ENCODE assay signal across 41 cellular contexts in the genomic region with DNA sequence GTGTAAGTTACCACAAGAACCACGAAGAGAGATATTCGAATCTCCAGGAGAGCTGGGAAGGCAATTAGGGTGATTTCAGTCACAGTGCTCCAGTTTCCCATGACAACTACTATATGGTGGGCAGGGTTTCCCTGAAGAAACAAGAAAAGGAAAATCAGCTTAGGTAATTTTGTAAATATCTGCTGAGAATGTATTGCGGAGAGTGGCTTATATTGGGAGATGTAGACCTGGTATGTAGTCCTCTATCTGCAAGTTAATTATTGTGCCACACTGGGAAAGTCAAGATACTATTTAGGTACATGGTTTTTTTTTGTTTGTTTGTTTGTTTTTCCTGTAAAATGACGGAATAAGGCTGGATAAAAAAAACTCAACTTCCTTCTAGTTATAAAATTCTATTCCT. TPM values are rescaled to one million over a fixed set of nuclear protein-coding genes. Genes with fewer than 3 reads are reported as not detected.
"Had no signal": no experiment of that assay in that cellular context is flagged by ENCODE, and none has a peak within 500 bp of the region (broad histone marks: within the 10 kb centered on the region; RNA-seq: fewer than 3 reads in every experiment).

A gene with protein sequence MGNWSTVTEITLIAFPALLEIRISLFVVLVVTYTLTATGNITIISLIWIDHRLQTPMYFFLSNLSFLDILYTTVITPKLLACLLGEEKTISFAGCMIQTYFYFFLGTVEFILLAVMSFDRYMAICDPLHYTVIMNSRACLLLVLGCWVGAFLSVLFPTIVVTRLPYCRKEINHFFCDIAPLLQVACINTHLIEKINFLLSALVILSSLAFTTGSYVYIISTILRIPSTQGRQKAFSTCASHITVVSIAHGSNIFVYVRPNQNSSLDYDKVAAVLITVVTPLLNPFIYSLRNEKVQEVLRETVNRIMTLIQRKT (minus strand): TSS at position 101 of the 400 bp plus-strand sequence. CDS start 0 bp downstream, at position 101.

- H3K27ac ChIP-seq: ascending aorta, cardiac muscle cell, WERI-Rb-1 had no signal

- H3K27me3 ChIP-seq: ascending aorta, cardiac muscle cell had no signal

- H3K9me3 Mint-ChIP-seq: activated CD4-positive, alpha-beta memory T cell treated with anti-CD3 and anti-CD28 coated beads, Interleukin-2, amount 10 ng/mL, durations not matched to agents 7 days and 5 days; activated CD4-positive, alpha-beta T cell treated with anti-CD3 and anti-CD28 coated beads, Interleukin-2, amount 10 ng/mL, durations not matched to agents 7 days and 5 days; activated naive CD4-positive, alpha-beta T cell treated with anti-CD3 and anti-CD28 coated beads, Interleukin-2, amount 10 ng/mL, durations not matched to agents 7 days and 5 days; activated naive CD4-positive, alpha-beta T cell treated with anti-CD3 and anti-CD28 coated beads, Interleukin-2, amount 50 U/mL, for 24 hours; activated naive CD8-positive, alpha-beta T cell treated with anti-CD3 and anti-CD28 coated beads, Interleukin-2, amount 10 ng/mL, durations not matched to agents 7 days and 5 days; activated naive CD8-positive, alpha-beta T cell treated with anti-CD3 and anti-CD28 coated beads, Interleukin-2, amount 50 U/mL, for 24 hours; activated T-cell treated with anti-CD3 and anti-CD28 coated beads, Interleukin-2, amount 50 U/mL, for 24 hours; activated T-helper 2 cell treated with anti-CD3 and anti-CD28 coated beads, Interferon-gamma antibody, Interleukin-2, Interleukin-4, amounts not matched to agents 10 μg/mL and 5 μg/mL and 100 μg/mL, durations not matched to agents 14 hours and 24 hours and 36 hours; brain; central memory CD8-positive, alpha-beta T cell; T-helper 1 cell treated with Interleukin-12 subunit alpha and Interleukin-12 subunit beta and Interleukin-4 antibody, amounts not matched to agents 30 μg/mL and 1 μg/mL, for 36 hours; T-helper 2 cell treated with Interferon-gamma antibody and Interleukin-4, amounts not matched to agents 5 μg/mL and 100 μg/mL, for 36 hours had no signal

- H3K4me3 ChIP-seq: ascending aorta, cardiac muscle cell had no signal

- ATAC-seq: activated CD4-positive, alpha-beta T cell treated with anti-CD3 and anti-CD28 coated beads for 36 hours; activated CD4-positive, CD25-positive, alpha-beta regulatory T cell treated with anti-CD3 and anti-CD28 coated beads, Interleukin-2, amount 50 U/mL, for 24 hours; activated CD8-positive, alpha-beta memory T cell treated with anti-CD3 and anti-CD28 coated beads, Interleukin-2, amount 10 ng/mL, durations not matched to agents 7 days and 5 days; activated CD8-positive, alpha-beta T cell treated with anti-CD3 and anti-CD28 coated beads, Interleukin-2, amount 10 ng/mL, durations not matched to agents 7 days and 5 days; activated naive CD8-positive, alpha-beta T cell treated with anti-CD3 and anti-CD28 coated beads, Interleukin-2, amount 50 U/mL, for 24 hours; WTC11 had no signal

- H3K27me3 Mint-ChIP-seq: activated CD4-positive, alpha-beta T cell treated with anti-CD3 and anti-CD28 coated beads for 36 hours; activated naive CD4-positive, alpha-beta T cell treated with anti-CD3 and anti-CD28 coated beads, Interleukin-2, amount 10 ng/mL, durations not matched to agents 7 days and 5 days; activated naive CD4-positive, alpha-beta T cell treated with anti-CD3 and anti-CD28 coated beads, Interleukin-2, amount 50 U/mL, for 24 hours; activated naive CD8-positive, alpha-beta T cell treated with anti-CD3 and anti-CD28 coated beads, Interleukin-2, amount 50 U/mL, for 24 hours; activated T-cell treated with anti-CD3 and anti-CD28 coated beads, Interleukin-2, amount 50 U/mL, for 24 hours had no signal

- H3K4me1 ChIP-seq: ascending aorta had no signal

- H3K36me3 Mint-ChIP-seq: activated CD8-positive, alpha-beta memory T cell treated with anti-CD3 and anti-CD28 coated beads, Interleukin-2, amount 10 ng/mL, durations not matched to agents 7 days and 5 days; activated naive CD4-positive, alpha-beta T cell treated with anti-CD3 and anti-CD28 coated beads, Interleukin-2, amount 10 ng/mL, durations not matched to agents 7 days and 5 days; activated naive CD4-positive, alpha-beta T cell treated with anti-CD3 and anti-CD28 coated beads, Interleukin-2, amount 50 U/mL, for 24 hours; activated naive CD8-positive, alpha-beta T cell; activated naive CD8-positive, alpha-beta T cell treated with anti-CD3 and anti-CD28 coated beads, Interleukin-2, amount 10 ng/mL, durations not matched to agents 7 days and 5 days; brain; WTC11 had no signal

- H3K36me3 ChIP-seq: ascending aorta, cardiac muscle cell, WERI-Rb-1 had no signal

- H3K4me1 Mint-ChIP-seq: activated CD4-positive, alpha-beta memory T cell treated with anti-CD3 and anti-CD28 coated beads, Interleukin-2, amount 10 ng/mL, durations not matched to agents 7 days and 5 days; activated CD4-positive, alpha-beta T cell treated with anti-CD3 and anti-CD28 coated beads for 36 hours; activated CD4-positive, alpha-beta T cell treated with anti-CD3 and anti-CD28 coated beads, Interleukin-2, amount 10 ng/mL, durations not matched to agents 7 days and 5 days; activated CD8-positive, alpha-beta memory T cell treated with anti-CD3 and anti-CD28 coated beads, Interleukin-2, amount 10 ng/mL, durations not matched to agents 7 days and 5 days; activated naive CD4-positive, alpha-beta T cell treated with anti-CD3 and anti-CD28 coated beads, Interleukin-2, amount 10 ng/mL, durations not matched to agents 7 days and 5 days; activated naive CD4-positive, alpha-beta T cell treated with anti-CD3 and anti-CD28 coated beads, Interleukin-2, amount 50 U/mL, for 24 hours; activated naive CD8-positive, alpha-beta T cell treated with anti-CD3 and anti-CD28 coated beads, Interleukin-2, amount 50 U/mL, for 24 hours; central memory CD8-positive, alpha-beta T cell had no signal

- H3K4me3 Mint-ChIP-seq: activated CD4-positive, alpha-beta memory T cell treated with anti-CD3 and anti-CD28 coated beads, Interleukin-2, amount 10 ng/mL, durations not matched to agents 7 days and 5 days; activated CD4-positive, alpha-beta T cell treated with anti-CD3 and anti-CD28 coated beads for 36 hours; activated CD4-positive, alpha-beta T cell treated with anti-CD3 and anti-CD28 coated beads, Interleukin-2, amount 10 ng/mL, durations not matched to agents 7 days and 5 days; activated CD8-positive, alpha-beta memory T cell treated with anti-CD3 and anti-CD28 coated beads, Interleukin-2, amount 10 ng/mL, durations not matched to agents 7 days and 5 days; activated CD8-positive, alpha-beta T cell treated with anti-CD3 and anti-CD28 coated beads, Interleukin-2, amount 10 ng/mL, durations not matched to agents 7 days and 5 days; activated naive CD4-positive, alpha-beta T cell treated with anti-CD3 and anti-CD28 coated beads, Interleukin-2, amount 10 ng/mL, durations not matched to agents 7 days and 5 days; activated naive CD4-positive, alpha-beta T cell treated with anti-CD3 and anti-CD28 coated beads, Interleukin-2, amount 50 U/mL, for 24 hours; activated naive CD8-positive, alpha-beta T cell; activated naive CD8-positive, alpha-beta T cell treated with anti-CD3 and anti-CD28 coated beads, Interleukin-2, amount 10 ng/mL, durations not matched to agents 7 days and 5 days; activated naive CD8-positive, alpha-beta T cell treated with anti-CD3 and anti-CD28 coated beads, Interleukin-2, amount 50 U/mL, for 24 hours; activated T-cell treated with anti-CD3 and anti-CD28 coated beads, Interleukin-2, amount 50 U/mL, for 24 hours; brain; central memory CD8-positive, alpha-beta T cell; T-helper 1 cell treated with Interleukin-12 subunit alpha and Interleukin-12 subunit beta and Interleukin-4 antibody, amounts not matched to agents 30 μg/mL and 1 μg/mL, for 36 hours; T-helper 2 cell treated with Interferon-gamma antibody and Interleukin-4, amounts not matched to agents 5 μg/mL and 100 μg/mL, for 36 hours; WTC11 had no signal

- FAIRE-seq: bronchial epithelial cell, TTC549 had no signal

- DNase-seq: activated CD4-positive, alpha-beta memory T cell treated with anti-CD3 and anti-CD28 coated beads, Interleukin-2, amount 10 ng/mL, durations not matched to agents 7 days and 5 days; activated CD4-positive, alpha-beta T cell treated with anti-CD3 and anti-CD28 coated beads for 1 hour; activated CD4-positive, alpha-beta T cell treated with anti-CD3 and anti-CD28 coated beads for 36 hours; activated CD4-positive, alpha-beta T cell treated with anti-CD3 and anti-CD28 coated beads for 48 hours; activated CD4-positive, alpha-beta T cell treated with anti-CD3 and anti-CD28 coated beads, Interleukin-2, amount 10 ng/mL, durations not matched to agents 7 days and 5 days; activated CD4-positive, alpha-beta T cell treated with anti-CD3 and anti-CD28 coated beads, Interleukin-2, amount 50 U/mL, for 48 hours; activated CD4-positive, CD25-positive, alpha-beta regulatory T cell; activated CD8-positive, alpha-beta memory T cell treated with anti-CD3 and anti-CD28 coated beads for 24 hours; activated CD8-positive, alpha-beta memory T cell treated with anti-CD3 and anti-CD28 coated beads, Interleukin-2, amount 10 ng/mL, durations not matched to agents 7 days and 5 days; activated CD8-positive, alpha-beta memory T cell treated with anti-CD3 and anti-CD28 coated beads, Interleukin-2, amount 50 U/mL, for 48 hours; activated CD8-positive, alpha-beta T cell treated with anti-CD3 and anti-CD28 coated beads, Interleukin-2, amount 10 ng/mL, durations not matched to agents 7 days and 5 days; activated effector memory CD4-positive, alpha-beta T cell treated with Interleukin-2 at 50 U/mL for 16 hours; activated gamma-delta T cell; activated naive CD4-positive, alpha-beta T cell treated with anti-CD3 and anti-CD28 coated beads, Interleukin-2, amount 10 ng/mL, durations not matched to agents 7 days and 5 days; activated naive CD4-positive, alpha-beta T cell treated with Interleukin-2 at 50 U/mL for 16 hours; activated naive CD8-positive, alpha-beta T cell treated with anti-CD3 and anti-CD28 coated beads, Interleukin-2, amount 10 ng/mL, durations not matched to agents 7 days and 5 days; activated naive CD8-positive, alpha-beta T cell treated with anti-CD3 and anti-CD28 coated beads, Interleukin-2, amount 50 U/mL, for 24 hours; activated T-cell treated with anti-CD3 and anti-CD28 coated beads, Interleukin-2, amount 50 U/mL, for 24 hours; activated T-cell treated with anti-CD3 and anti-CD28 coated beads, Interleukin-2, amount 50 U/mL, for 48 hours; amygdala; anterior cingulate cortex; caudate nucleus; cerebellar nuclear complex; T-helper 2 cell; T-helper 9 cell; WERI-Rb-1 had no signal

- H3K9me3 ChIP-seq: ascending aorta had no signal

- H3K27ac Mint-ChIP-seq: activated CD4-positive, alpha-beta memory T cell treated with anti-CD3 and anti-CD28 coated beads, Interleukin-2, amount 10 ng/mL, durations not matched to agents 7 days and 5 days; activated CD4-positive, alpha-beta T cell treated with anti-CD3 and anti-CD28 coated beads for 36 hours; activated CD4-positive, alpha-beta T cell treated with anti-CD3 and anti-CD28 coated beads, Interleukin-2, amount 10 ng/mL, durations not matched to agents 7 days and 5 days; activated CD8-positive, alpha-beta memory T cell treated with anti-CD3 and anti-CD28 coated beads, Interleukin-2, amount 10 ng/mL, durations not matched to agents 7 days and 5 days; activated CD8-positive, alpha-beta T cell treated with anti-CD3 and anti-CD28 coated beads, Interleukin-2, amount 10 ng/mL, durations not matched to agents 7 days and 5 days; activated naive CD4-positive, alpha-beta T cell treated with anti-CD3 and anti-CD28 coated beads, Interleukin-2, amount 10 ng/mL, durations not matched to agents 7 days and 5 days; activated naive CD4-positive, alpha-beta T cell treated with anti-CD3 and anti-CD28 coated beads, Interleukin-2, amount 50 U/mL, for 24 hours; activated naive CD8-positive, alpha-beta T cell; activated naive CD8-positive, alpha-beta T cell treated with anti-CD3 and anti-CD28 coated beads, Interleukin-2, amount 10 ng/mL, durations not matched to agents 7 days and 5 days; activated naive CD8-positive, alpha-beta T cell treated with anti-CD3 and anti-CD28 coated beads, Interleukin-2, amount 50 U/mL, for 24 hours; activated T-cell treated with anti-CD3 and anti-CD28 coated beads, Interleukin-2, amount 50 U/mL, for 24 hours; activated T-helper 2 cell treated with anti-CD3 and anti-CD28 coated beads, Interferon-gamma antibody, Interleukin-2, Interleukin-4, amounts not matched to agents 10 μg/mL and 5 μg/mL and 100 μg/mL, durations not matched to agents 14 hours and 24 hours and 36 hours; brain; T-helper 1 cell treated with Interleukin-12 subunit alpha and Interleukin-12 subunit beta and Interleukin-4 antibody, amounts not matched to agents 30 μg/mL and 1 μg/mL, for 36 hours; T-helper 2 cell treated with Interferon-gamma antibody and Interleukin-4, amounts not matched to agents 5 μg/mL and 100 μg/mL, for 36 hours; WTC11 had no signal

RNA-seq across cellular contexts. Expression of the gene that starts here (rescaled TPM):
- total RNA-seq: activated CD4-positive, alpha-beta memory T cell treated with anti-CD3 and anti-CD28 coated beads, Interleukin-2, amount 10 ng/mL, durations not matched to agents 7 days and 5 days; activated CD4-positive, alpha-beta T cell treated with anti-CD3 and anti-CD28 coated beads for 36 hours; activated CD4-positive, alpha-beta T cell treated with anti-CD3 and anti-CD28 coated beads, Interleukin-2, amount 10 ng/mL, durations not matched to agents 7 days and 5 days; activated CD8-positive, alpha-beta memory T cell treated with anti-CD3 and anti-CD28 coated beads, Interleukin-2, amount 10 ng/mL, durations not matched to agents 7 days and 5 days; activated CD8-positive, alpha-beta T cell treated with anti-CD3 and anti-CD28 coated beads, Interleukin-2, amount 10 ng/mL, durations not matched to agents 7 days and 5 days; activated naive CD8-positive, alpha-beta T cell treated with anti-CD3 and anti-CD28 coated beads, Interleukin-2, amount 10 ng/mL, durations not matched to agents 7 days and 5 days; activated T-helper 2 cell treated with anti-CD3 and anti-CD28 coated beads, Interferon-gamma antibody, Interleukin-2, Interleukin-4, amounts not matched to agents 10 μg/mL and 5 μg/mL and 100 μg/mL, durations not matched to agents 14 hours and 24 hours and 36 hours; ascending aorta; bronchial epithelial cell; cardiac muscle cell; chondrocyte; WTC11 had no signal
- polyA plus RNA-seq: adipose tissue, cardiac muscle cell had no signal
